Comparison of ENCODE assay signal across 20 cellular contexts in genomic region chr7:120955577-120956149, GRCh38. TPM values are rescaled to one million over a fixed set of nuclear protein-coding genes. Genes with fewer than 3 reads are reported as not detected.
DNase-seq lines count a peak whose midpoint lies in the region; ATAC-seq lines count a peak whose summit lies in the region.
"Had no signal": no experiment of that assay in that cellular context is flagged by ENCODE, and none has a peak within 500 bp of the region (broad histone marks: within the 10 kb centered on the region; RNA-seq: fewer than 3 reads in every experiment).

No MANE protein-coding gene starts in this region.

- peaks cover 19% of the 10 kb centered on the region for H3K4me1 Mint-ChIP-seq in activated CD4-positive, alpha-beta T cell treated with anti-CD3 and anti-CD28 coated beads for 36 hours
- peaks cover 39% of the 10 kb centered on the region for H3K4me1 Mint-ChIP-seq in activated T-helper 2 cell treated with anti-CD3 and anti-CD28 coated beads, Interferon-gamma antibody, Interleukin-2, Interleukin-4, amounts not matched to agents 10 μg/mL and 5 μg/mL and 100 μg/mL, durations not matched to agents 14 hours and 24 hours and 36 hours (ENCODE audit: low read depth)
- peaks cover 4 to 17% of the 10 kb centered on the region in 2 donors for H3K4me1 Mint-ChIP-seq in effector memory CD8-positive, alpha-beta T cell (ENCODE audit: low read depth in 2 of 2)

- no peaks in the 10 kb centered on the region for H3K9me3 Mint-ChIP-seq in activated CD4-positive, alpha-beta T cell treated with anti-CD3 and anti-CD28 coated beads for 36 hours (ENCODE audit: low read depth)
- H3K9me3 Mint-ChIP-seq in activated T-helper 2 cell treated with anti-CD3 and anti-CD28 coated beads, Interferon-gamma antibody, Interleukin-2, Interleukin-4, amounts not matched to agents 10 μg/mL and 5 μg/mL and 100 μg/mL, durations not matched to agents 14 hours and 24 hours and 36 hours: no peaks in the 10 kb centered on the region
- no peaks in the 10 kb centered on the region for H3K9me3 Mint-ChIP-seq in effector memory CD8-positive, alpha-beta T cell
- H3K9me3 Mint-ChIP-seq: central memory CD8-positive, alpha-beta T cell; type B pancreatic cell had no signal

- H3K4me3 Mint-ChIP-seq in activated CD4-positive, alpha-beta T cell treated with anti-CD3 and anti-CD28 coated beads for 36 hours: no peak overlapping the region
- no peak overlapping the region for H3K4me3 Mint-ChIP-seq in activated T-helper 2 cell treated with anti-CD3 and anti-CD28 coated beads, Interferon-gamma antibody, Interleukin-2, Interleukin-4, amounts not matched to agents 10 μg/mL and 5 μg/mL and 100 μg/mL, durations not matched to agents 14 hours and 24 hours and 36 hours (ENCODE audit: low read depth)
- H3K4me3 Mint-ChIP-seq in effector memory CD8-positive, alpha-beta T cell: no peak overlapping the region
- H3K4me3 Mint-ChIP-seq: CD14-positive monocyte; central memory CD8-positive, alpha-beta T cell; type B pancreatic cell had no signal

- intact Hi-C loops in activated CD4-positive, alpha-beta T cell treated with anti-CD3 and anti-CD28 coated beads for 36 hours (cut with DNase I, micrococcal nuclease): loop anchor here in 1 of 2 experiments (10.0 kb wide), 1 partner anchor 589 kb away; no protein-coding TSS in a partner anchor
- intact Hi-C loops in activated T-helper 2 cell treated with anti-CD3 and anti-CD28 coated beads, Interferon-gamma antibody, Interleukin-2, Interleukin-4, amounts not matched to agents 10 μg/mL and 5 μg/mL and 100 μg/mL, durations not matched to agents 14 hours and 24 hours and 36 hours (cut with micrococcal nuclease): loop anchor here (1.0 kb wide), 2 partner anchors 25 to 440 kb away; no protein-coding TSS in a partner anchor

- no peaks in the 10 kb centered on the region for H3K27me3 Mint-ChIP-seq in activated CD4-positive, alpha-beta T cell treated with anti-CD3 and anti-CD28 coated beads for 36 hours
- no peaks in the 10 kb centered on the region for H3K27me3 Mint-ChIP-seq in activated T-helper 2 cell treated with anti-CD3 and anti-CD28 coated beads, Interferon-gamma antibody, Interleukin-2, Interleukin-4, amounts not matched to agents 10 μg/mL and 5 μg/mL and 100 μg/mL, durations not matched to agents 14 hours and 24 hours and 36 hours (ENCODE audit: low read depth)
- no peaks in the 10 kb centered on the region for H3K27me3 Mint-ChIP-seq in effector memory CD8-positive, alpha-beta T cell
- H3K27me3 Mint-ChIP-seq: central memory CD8-positive, alpha-beta T cell; type B pancreatic cell had no signal

- DNase-seq in activated CD4-positive, alpha-beta T cell treated with anti-CD3 and anti-CD28 coated beads for 36 hours: no peak
- no peak for DNase-seq in activated CD4-positive, alpha-beta T cell treated with anti-CD3 and anti-CD28 coated beads for 4 hours
- no peak for DNase-seq in activated T-helper 2 cell treated with anti-CD3 and anti-CD28 coated beads, Interferon-gamma antibody, Interleukin-2, Interleukin-4, amounts not matched to agents 10 μg/mL and 5 μg/mL and 100 μg/mL, durations not matched to agents 14 hours and 24 hours and 36 hours (ENCODE audit: low spot score)
- no peak for DNase-seq in effector memory CD8-positive, alpha-beta T cell
- no peak for DNase-seq in HuH-7.5 (ENCODE audit: low spot score)
- DNase-seq in NCI-H524 treated with DMSO at 0.1 percent for 48 hours (lab: John Stamatoyannopoulos, UW): no peak
- DNase-seq: 8988T; activated CD8-positive, alpha-beta memory T cell treated with anti-CD3 and anti-CD28 coated beads, Interleukin-2, amount 50 U/mL, for 4 hours; adrenal gland; DMS79 treated with DMSO at 0.1 percent for 48 hours; NCI-H510A; PC-9; SK-N-SH; stimulated activated CD4-positive, alpha-beta T cell treated with anti-CD3 and anti-CD28 coated beads, Interleukin-2, amount 100 ng/mL, for 48 hours had no signal

- ATAC-seq in activated CD4-positive, alpha-beta T cell treated with anti-CD3 and anti-CD28 coated beads for 36 hours: peak; percentile 28
- peak; percentile 41 for ATAC-seq in GM21619 (IDR thresholded peaks at IDR 0.05; ENCODE audit: unreplicated experiment)
- ATAC-seq in HG03135 (IDR thresholded peaks at IDR 0.05; ENCODE audit: unreplicated experiment): peak; percentile 40
- no peak for ATAC-seq in effector memory CD8-positive, alpha-beta T cell (replicated peaks)
- ATAC-seq: sciatic nerve had no signal

- POLR2A ChIA-PET in activated CD4-positive, alpha-beta T cell treated with anti-CD3 and anti-CD28 coated beads for 36 hours (lab: Charles Lee): no interaction called here

- CTCF ChIA-PET in activated CD4-positive, alpha-beta T cell treated with anti-CD3 and anti-CD28 coated beads for 36 hours (lab: Charles Lee): no interaction called here

- peak overlapping the region; percentile 72 for H3K27ac Mint-ChIP-seq in activated CD4-positive, alpha-beta T cell treated with anti-CD3 and anti-CD28 coated beads for 36 hours
- H3K27ac Mint-ChIP-seq in activated T-helper 2 cell treated with anti-CD3 and anti-CD28 coated beads, Interferon-gamma antibody, Interleukin-2, Interleukin-4, amounts not matched to agents 10 μg/mL and 5 μg/mL and 100 μg/mL, durations not matched to agents 14 hours and 24 hours and 36 hours: peak overlapping the region; percentile 76
- H3K27ac Mint-ChIP-seq in effector memory CD8-positive, alpha-beta T cell: peak overlapping the region in 1 of 2 donors; percentile 11
- H3K27ac Mint-ChIP-seq: type B pancreatic cell had no signal

- peaks cover 33% of the 10 kb centered on the region for H3K36me3 Mint-ChIP-seq in activated CD4-positive, alpha-beta T cell treated with anti-CD3 and anti-CD28 coated beads for 36 hours (ENCODE audit: low read depth)
- peaks cover 69% of the 10 kb centered on the region for H3K36me3 Mint-ChIP-seq in activated T-helper 2 cell treated with anti-CD3 and anti-CD28 coated beads, Interferon-gamma antibody, Interleukin-2, Interleukin-4, amounts not matched to agents 10 μg/mL and 5 μg/mL and 100 μg/mL, durations not matched to agents 14 hours and 24 hours and 36 hours (ENCODE audit: low read depth)
- peaks cover 58% of the 10 kb centered on the region for H3K36me3 Mint-ChIP-seq in effector memory CD8-positive, alpha-beta T cell (ENCODE audit: insufficient read depth)

RNA-seq across cellular contexts. Expression of gene ING3, which starts 5.1 kb away (rescaled TPM):
- 10 to 100 TPM; 23.4 to 26.5 TPM for total RNA-seq in activated CD4-positive, alpha-beta T cell treated with anti-CD3 and anti-CD28 coated beads for 36 hours
- total RNA-seq in activated T-helper 2 cell treated with anti-CD3 and anti-CD28 coated beads, Interferon-gamma antibody, Interleukin-2, Interleukin-4, amounts not matched to agents 10 μg/mL and 5 μg/mL and 100 μg/mL, durations not matched to agents 14 hours and 24 hours and 36 hours: 22.6 and 22.9 TPM in 2 replicates

RNA-seq across cellular contexts. Expression of gene CPED1, which starts 32.8 kb away (rescaled TPM):
- total RNA-seq in activated CD4-positive, alpha-beta T cell treated with anti-CD3 and anti-CD28 coated beads for 36 hours: not detected
- total RNA-seq in activated T-helper 2 cell treated with anti-CD3 and anti-CD28 coated beads, Interferon-gamma antibody, Interleukin-2, Interleukin-4, amounts not matched to agents 10 μg/mL and 5 μg/mL and 100 μg/mL, durations not matched to agents 14 hours and 24 hours and 36 hours: not detected in 2 replicates
